16 cellular contexts compared by ENCODE assay signal in genomic region chr9:120698766-120699165, GRCh38. TPM values are rescaled to one million over a fixed set of nuclear protein-coding genes. Genes with fewer than 3 reads are reported as not detected.
DNase-seq lines count a peak whose midpoint lies in the region; TF ChIP-seq lines count a peak whose summit lies in the region.
"Had no signal": no experiment of that assay in that cellular context is flagged by ENCODE, and none has a peak within 500 bp of the region (broad histone marks: within the 10 kb centered on the region; RNA-seq: fewer than 3 reads in every experiment).

No MANE protein-coding gene starts in this region.

- H3K4me3 Mint-ChIP-seq in activated T-helper 2 cell treated with anti-CD3 and anti-CD28 coated beads, Interferon-gamma antibody, Interleukin-2, Interleukin-4, amounts not matched to agents 10 μg/mL and 5 μg/mL and 100 μg/mL, durations not matched to agents 14 hours and 24 hours and 36 hours (ENCODE audit: low read depth) = no peak overlapping the region
- H3K4me3 Mint-ChIP-seq: activated T-helper 1 cell treated with anti-CD3 and anti-CD28 coated beads, Interleukin-12 subunit alpha, Interleukin-12 subunit beta, Interleukin-2, Interleukin-4 antibody, amounts not matched to agents 30 ng/mL and 10 ng/mL and 1 ng/mL, durations not matched to agents 14 hours and 24 hours and 36 hours; CD8-positive, alpha-beta memory T cell; IgD-negative memory B cell; naive B cell had no signal

- no peak overlapping the region for H3K27ac Mint-ChIP-seq in activated T-helper 2 cell treated with anti-CD3 and anti-CD28 coated beads, Interferon-gamma antibody, Interleukin-2, Interleukin-4, amounts not matched to agents 10 μg/mL and 5 μg/mL and 100 μg/mL, durations not matched to agents 14 hours and 24 hours and 36 hours
- H3K27ac Mint-ChIP-seq: activated T-helper 1 cell treated with anti-CD3 and anti-CD28 coated beads, Interleukin-12 subunit alpha, Interleukin-12 subunit beta, Interleukin-2, Interleukin-4 antibody, amounts not matched to agents 30 ng/mL and 10 ng/mL and 1 ng/mL, durations not matched to agents 14 hours and 24 hours and 36 hours; CD8-positive, alpha-beta memory T cell; IgD-negative memory B cell; naive B cell had no signal

- no peaks in the 10 kb centered on the region for H3K27me3 Mint-ChIP-seq in activated T-helper 2 cell treated with anti-CD3 and anti-CD28 coated beads, Interferon-gamma antibody, Interleukin-2, Interleukin-4, amounts not matched to agents 10 μg/mL and 5 μg/mL and 100 μg/mL, durations not matched to agents 14 hours and 24 hours and 36 hours (ENCODE audit: low read depth)
- H3K27me3 Mint-ChIP-seq: CD8-positive, alpha-beta memory T cell; IgD-negative memory B cell; naive B cell had no signal

- peaks cover 0 to 9% of the 10 kb centered on the region in 2 donors for H3K4me1 ChIP-seq in ascending aorta

- TF ChIP-seq CTCF in dorsolateral prefrontal cortex (IDR thresholded peaks at IDR 0.05 in 54 of 56, conservative IDR thresholded peaks at IDR 0.05 in 2 of 56; ENCODE audit: low read depth in 1 of 56, partially characterized antibody in 56 of 56) = no peak
- no peak for TF ChIP-seq CTCF in ascending aorta (IDR thresholded peaks at IDR 0.05)

- no peaks in the 10 kb centered on the region for H3K9me3 ChIP-seq in ascending aorta
- H3K9me3 ChIP-seq: SJSA1 had no signal

- H3K27me3 ChIP-seq in dorsolateral prefrontal cortex = no peaks in the 10 kb centered on the region
- no peaks in the 10 kb centered on the region for H3K27me3 ChIP-seq in ascending aorta
- H3K27me3 ChIP-seq: SJSA1 had no signal

- H3K4me1 Mint-ChIP-seq in activated T-helper 2 cell treated with anti-CD3 and anti-CD28 coated beads, Interferon-gamma antibody, Interleukin-2, Interleukin-4, amounts not matched to agents 10 μg/mL and 5 μg/mL and 100 μg/mL, durations not matched to agents 14 hours and 24 hours and 36 hours (ENCODE audit: low read depth) = peaks cover 21% of the 10 kb centered on the region

- DNase-seq in NCI-H2196 (lab: John Stamatoyannopoulos, UW; ENCODE audit: unreplicated experiment) (peak; percentile 7), NCI-H2196 treated with DMSO at 0.1 percent for 48 hours (lab: John Stamatoyannopoulos, UW; ENCODE audit: unreplicated experiment) (no peak), NCI-H82 (lab: John Stamatoyannopoulos, UW) (peak; percentile 82), dorsolateral prefrontal cortex (peak in 1 of 10 donors; percentile 72), ascending aorta (ENCODE audit: low spot score in 2 of 2) (no peak), HuH-7 (ENCODE audit: low spot score) (no peak)
- no peak for DNase-seq in activated T-helper 2 cell treated with anti-CD3 and anti-CD28 coated beads, Interferon-gamma antibody, Interleukin-2, Interleukin-4, amounts not matched to agents 10 μg/mL and 5 μg/mL and 100 μg/mL, durations not matched to agents 14 hours and 24 hours and 36 hours (ENCODE audit: low spot score)
- DNase-seq: activated CD4-positive, alpha-beta T cell treated with anti-CD3 and anti-CD28 coated beads, Interleukin-2, amount 50 U/mL, for 48 hours; CD8-positive, alpha-beta memory T cell; effector CD4-positive, alpha-beta T cell; left ventricle myocardium superior; naive B cell had no signal

- H3K4me3 ChIP-seq in dorsolateral prefrontal cortex (peak overlapping the region in 3 of 59 donors; percentile 17 to 30 (median 19)), ascending aorta (no peak overlapping the region)
- H3K4me3 ChIP-seq: SJSA1 had no signal

- no peaks in the 10 kb centered on the region for H3K9me3 Mint-ChIP-seq in activated T-helper 2 cell treated with anti-CD3 and anti-CD28 coated beads, Interferon-gamma antibody, Interleukin-2, Interleukin-4, amounts not matched to agents 10 μg/mL and 5 μg/mL and 100 μg/mL, durations not matched to agents 14 hours and 24 hours and 36 hours
- H3K9me3 Mint-ChIP-seq: activated T-helper 1 cell treated with anti-CD3 and anti-CD28 coated beads, Interleukin-12 subunit alpha, Interleukin-12 subunit beta, Interleukin-2, Interleukin-4 antibody, amounts not matched to agents 30 ng/mL and 10 ng/mL and 1 ng/mL, durations not matched to agents 14 hours and 24 hours and 36 hours; CD8-positive, alpha-beta memory T cell; IgD-negative memory B cell; naive B cell had no signal

- H3K36me3 Mint-ChIP-seq in activated T-helper 2 cell treated with anti-CD3 and anti-CD28 coated beads, Interferon-gamma antibody, Interleukin-2, Interleukin-4, amounts not matched to agents 10 μg/mL and 5 μg/mL and 100 μg/mL, durations not matched to agents 14 hours and 24 hours and 36 hours (ENCODE audit: low read depth) = no peaks in the 10 kb centered on the region
- H3K36me3 Mint-ChIP-seq: naive B cell had no signal

- H3K27ac ChIP-seq in dorsolateral prefrontal cortex (peak overlapping the region; percentile 33 to 96 (median 81)), temporal lobe (ENCODE audit: low read depth, low read length) (peak overlapping the region; percentile 81), ascending aorta (no peak overlapping the region)
- H3K27ac ChIP-seq: SJSA1 had no signal

- intact Hi-C loops in dorsolateral prefrontal cortex (cut with DNase I) (no loop called here), ascending aorta (cut with DNase I) (no loop called here)
- intact Hi-C loops in activated T-helper 2 cell treated with anti-CD3 and anti-CD28 coated beads, Interferon-gamma antibody, Interleukin-2, Interleukin-4, amounts not matched to agents 10 μg/mL and 5 μg/mL and 100 μg/mL, durations not matched to agents 14 hours and 24 hours and 36 hours (cut with micrococcal nuclease) = no loop called here

- H3K36me3 ChIP-seq in ascending aorta = no peaks in the 10 kb centered on the region
- H3K36me3 ChIP-seq: SJSA1 had no signal

RNA-seq across cellular contexts. Expression of gene MEGF9, which starts 15.5 kb away (rescaled TPM):
- total RNA-seq in dorsolateral prefrontal cortex = 10 to 100 TPM; 47.2 to 92.6 (median 64.9) TPM
- total RNA-seq in temporal lobe = 59.5 TPM
- total RNA-seq in ascending aorta = 14.3 TPM
- total RNA-seq in activated T-helper 2 cell treated with anti-CD3 and anti-CD28 coated beads, Interferon-gamma antibody, Interleukin-2, Interleukin-4, amounts not matched to agents 10 μg/mL and 5 μg/mL and 100 μg/mL, durations not matched to agents 14 hours and 24 hours and 36 hours = 5.0 TPM in 2 replicates

Comparison
In these comparisons a context has a peak if more than half of its experiments do, and no peak if none do; other contexts are left out.
1. DNase-seq: peak in NCI-H2196 (single experiment) and NCI-H82 (single experiment); none in NCI-H2196 treated with DMSO at 0.1 percent for 48 hours (single experiment), ascending aorta (0 of 2), activated T-helper 2 cell treated with anti-CD3 and anti-CD28 coated beads, Interferon-gamma antibody, Interleukin-2, Interleukin-4, amounts not matched to agents 10 μg/mL and 5 μg/mL and 100 μg/mL, durations not matched to agents 14 hours and 24 hours and 36 hours (single experiment) and HuH-7 (single experiment).
2. H3K27ac ChIP-seq: peak in dorsolateral prefrontal cortex (59 of 59) and temporal lobe (single experiment); none in ascending aorta (0 of 2).